Comparison of ENCODE assay signal across 8 cellular contexts in the genomic region with DNA sequence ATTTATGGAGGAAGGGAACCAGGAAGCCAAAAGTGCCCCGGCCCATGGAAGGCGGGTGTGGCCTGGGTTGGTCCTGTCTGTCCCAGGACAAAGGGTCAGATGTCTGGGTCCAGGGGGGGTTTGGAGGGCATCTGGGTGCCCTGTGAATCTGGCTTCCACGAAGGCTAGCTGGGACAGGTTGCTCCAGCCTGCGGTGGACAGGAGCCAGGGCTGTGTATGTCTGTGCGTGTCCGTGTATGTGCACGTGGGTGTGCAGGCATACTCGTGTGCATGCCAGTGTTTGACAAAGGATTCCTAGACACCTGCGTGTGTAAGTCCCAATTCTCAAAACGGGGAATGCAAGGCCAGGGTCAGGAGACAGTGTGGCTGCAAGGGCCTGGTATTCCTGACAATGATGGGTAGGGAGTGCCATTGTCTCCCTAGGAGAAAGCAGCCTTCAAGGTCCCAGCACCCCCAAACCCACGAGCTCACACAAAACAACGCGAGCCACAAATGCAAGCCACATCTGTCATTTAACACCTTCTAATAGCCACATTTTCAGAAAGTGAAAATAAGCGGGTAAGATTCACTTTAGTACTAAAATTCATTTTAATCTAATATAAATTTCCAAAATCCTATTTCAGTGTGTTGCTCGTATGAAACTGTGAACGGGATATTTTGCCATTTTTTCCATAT.
DNase-seq lines count a peak whose midpoint lies in the region.
"Had no signal": no experiment of that assay in that cellular context is flagged by ENCODE, and none has a peak within 500 bp of the region (broad histone marks: within the 10 kb centered on the region; RNA-seq: fewer than 3 reads in every experiment).

No MANE protein-coding gene starts in this region.

- no peak overlapping the region for H2AK5ac ChIP-seq in mesendoderm (ENCODE audit: low read length)

- H3K23ac ChIP-seq in mesendoderm (ENCODE audit: low read length) = no peak overlapping the region

- H3K27ac ChIP-seq in KOPT-K1 (ENCODE audit: low read depth, low read length, poor library complexity, severe bottlenecking) (peak overlapping the region; percentile 87), mesendoderm (ENCODE audit: low read depth, low read length) (no peak overlapping the region)
- H3K27ac ChIP-seq: cardiac muscle cell had no signal

- peaks cover 2% of the 10 kb centered on the region for H3K36me3 Mint-ChIP-seq in activated naive CD8-positive, alpha-beta T cell treated with anti-CD3 and anti-CD28 coated beads for 36 hours

- no peaks in the 10 kb centered on the region for H3K79me1 ChIP-seq in mesendoderm (ENCODE audit: low read length)

- H3K18ac ChIP-seq in mesendoderm (ENCODE audit: low read length) = no peak overlapping the region

- H3K79me2 ChIP-seq in mesendoderm (ENCODE audit: control insufficient read depth, insufficient read depth, low read length) = no peaks in the 10 kb centered on the region

- H2BK5ac ChIP-seq in mesendoderm (ENCODE audit: low read length) = no peak overlapping the region

- H3K4ac ChIP-seq in mesendoderm (ENCODE audit: low read depth, low read length) = no peak overlapping the region

- H3K27ac Mint-ChIP-seq in activated naive CD8-positive, alpha-beta T cell treated with anti-CD3 and anti-CD28 coated beads for 36 hours = peak overlapping the region; percentile 89

- H3K56ac ChIP-seq in mesendoderm (ENCODE audit: low read length) = no peak overlapping the region

- DNase-seq in activated naive CD8-positive, alpha-beta T cell treated with anti-CD3 and anti-CD28 coated beads for 36 hours = no peak
- DNase-seq in inferior parietal cortex (ENCODE audit: extremely low spot score) (peak; percentile 45), superior temporal gyrus (ENCODE audit: extremely low spot score) (peak; percentile 74), mesendoderm (no peak)
- DNase-seq in stimulated activated CD4-positive, alpha-beta T cell treated with anti-CD3 and anti-CD28 coated beads, Interleukin-12 subunit alpha, Interleukin-12 subunit beta, amount 100 ng/mL, for 4 hours = no peak
- no peak for DNase-seq in stimulated activated CD4-positive, alpha-beta T cell treated with anti-CD3 and anti-CD28 coated beads, Interleukin-4, amount 100 ng/mL, for 1 hour

- no peak overlapping the region for H4K8ac ChIP-seq in mesendoderm (ENCODE audit: low read depth, low read length)

- H3K27me3 Mint-ChIP-seq in activated naive CD8-positive, alpha-beta T cell treated with anti-CD3 and anti-CD28 coated beads for 36 hours = no peaks in the 10 kb centered on the region

- no peaks in the 10 kb centered on the region for H3K4me1 ChIP-seq in mesendoderm (ENCODE audit: control insufficient read depth, low read depth, low read length)

- H3K36me3 ChIP-seq in KOPT-K1 (ENCODE audit: insufficient read depth, low read length) = no peaks in the 10 kb centered on the region
- no peaks in the 10 kb centered on the region for H3K36me3 ChIP-seq in mesendoderm (ENCODE audit: control insufficient read depth, insufficient read depth, low read length)
- H3K36me3 ChIP-seq: cardiac muscle cell had no signal

- no peak overlapping the region for H2BK120ac ChIP-seq in mesendoderm (ENCODE audit: low read depth, low read length)

- H3K4me3 Mint-ChIP-seq in activated naive CD8-positive, alpha-beta T cell treated with anti-CD3 and anti-CD28 coated beads for 36 hours = peak overlapping the region; percentile 84

- no peaks in the 10 kb centered on the region for H3K9me3 ChIP-seq in KOPT-K1 (ENCODE audit: insufficient read depth, low read length, poor library complexity, severe bottlenecking)

- H4K5ac ChIP-seq in mesendoderm (ENCODE audit: low read length) = no peak overlapping the region

- H3K9me3 Mint-ChIP-seq in activated naive CD8-positive, alpha-beta T cell treated with anti-CD3 and anti-CD28 coated beads for 36 hours = no peaks in the 10 kb centered on the region

- H3K27me3 ChIP-seq in mesendoderm (ENCODE audit: insufficient read depth, low read length, poor library complexity) = no peaks in the 10 kb centered on the region

- WGBS in mesendoderm (ENCODE audit: extremely low coverage, insufficient coverage, low lambda C conversion rate) = no CpG with 5 or more reads among the region's 16 CpGs

- no peak overlapping the region for H3K4me2 ChIP-seq in mesendoderm (ENCODE audit: low read length)

- no peak overlapping the region for H3K9ac ChIP-seq in mesendoderm (ENCODE audit: low read length)

- no peak overlapping the region for H3K4me3 ChIP-seq in mesendoderm (ENCODE audit: low read length)
- H3K4me3 ChIP-seq: cardiac muscle cell had no signal

- peaks cover 48% of the 10 kb centered on the region for H3K4me1 Mint-ChIP-seq in activated naive CD8-positive, alpha-beta T cell treated with anti-CD3 and anti-CD28 coated beads for 36 hours

- H2BK15ac ChIP-seq in mesendoderm (replicated peaks; ENCODE audit: low read depth) = no peak overlapping the region

Comparison
In these comparisons a context has a peak if more than half of its experiments do, and no peak if none do; other contexts are left out.
1. DNase-seq: peak in inferior parietal cortex (single experiment) and superior temporal gyrus (single experiment); none in activated naive CD8-positive, alpha-beta T cell treated with anti-CD3 and anti-CD28 coated beads for 36 hours (single experiment), mesendoderm (single experiment), stimulated activated CD4-positive, alpha-beta T cell treated with anti-CD3 and anti-CD28 coated beads, Interleukin-12 subunit alpha, Interleukin-12 subunit beta, amount 100 ng/mL, for 4 hours (single experiment) and stimulated activated CD4-positive, alpha-beta T cell treated with anti-CD3 and anti-CD28 coated beads, Interleukin-4, amount 100 ng/mL, for 1 hour (single experiment).